ENCODE assay signal across 8 cellular contexts in the genomic region with DNA sequence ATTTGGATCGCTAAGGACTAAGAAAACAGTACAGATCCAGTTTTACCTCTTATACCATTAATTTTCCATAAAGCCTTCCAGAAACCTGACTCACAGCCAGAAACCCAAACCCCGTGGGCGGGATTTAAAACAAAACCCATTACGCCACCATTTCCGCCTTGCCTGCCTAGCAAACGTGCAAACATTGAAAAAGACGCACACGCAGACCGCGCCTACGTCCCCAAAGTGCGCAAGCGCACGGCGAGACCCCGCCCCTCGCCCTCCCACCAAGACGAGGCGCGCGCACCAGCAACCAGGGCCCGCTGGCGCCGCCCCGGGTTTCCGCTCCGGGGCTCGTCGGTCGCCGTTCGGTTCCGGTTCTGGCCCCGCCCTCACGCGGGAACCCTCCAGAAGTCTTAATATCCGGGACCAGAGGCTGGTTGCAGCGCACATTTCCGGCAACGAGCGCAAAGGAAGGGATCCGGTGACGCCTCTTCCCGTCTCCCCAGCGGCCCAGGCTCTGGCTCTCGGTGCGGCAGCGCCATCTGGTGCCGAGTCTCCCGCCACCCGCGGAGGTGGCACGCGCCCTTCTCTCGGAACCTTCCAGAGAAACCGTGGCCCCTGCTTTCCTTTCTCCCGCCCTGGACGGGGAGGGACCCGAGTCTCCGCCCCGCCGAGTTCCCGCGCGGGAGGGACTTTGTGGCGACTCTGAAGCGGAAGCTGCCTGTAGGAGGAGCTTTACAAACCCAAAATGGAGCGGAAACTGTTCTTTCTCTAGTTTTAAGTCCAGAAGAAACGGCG.
DNase-seq lines count a peak whose midpoint lies in the region; ATAC-seq and TF ChIP-seq lines count a peak whose summit lies in the region.

No MANE protein-coding gene starts in this region.

- peaks cover 15% of the 10 kb centered on the region for H3K36me3 Mint-ChIP-seq in central memory CD8-positive, alpha-beta T cell (ENCODE audit: insufficient read depth)

- peaks cover 35% of the 10 kb centered on the region for H3K4me1 Mint-ChIP-seq in central memory CD8-positive, alpha-beta T cell

- H3K27ac Mint-ChIP-seq in central memory CD8-positive, alpha-beta T cell (ENCODE audit: low read depth), result peak overlapping the region; percentile 98

- H3K4me3 ChIP-seq in AG09309 (ENCODE audit: control insufficient read depth, low read depth, low read length), result peak overlapping the region; percentile 49

- peaks cover 10% of the 10 kb centered on the region for H3K9me3 Mint-ChIP-seq in central memory CD8-positive, alpha-beta T cell

- H3K4me3 Mint-ChIP-seq in central memory CD8-positive, alpha-beta T cell, result peak overlapping the region; percentile 87

- no peaks in the 10 kb centered on the region for H3K27me3 Mint-ChIP-seq in central memory CD8-positive, alpha-beta T cell

- TF ChIP-seq CTCF in AG09309 (IDR thresholded peaks at IDR 0.05; ENCODE audit: control insufficient read depth, insufficient read depth, low read depth, low read length, missing control alignments), result peak; percentile 94

- ATAC-seq in GM18909 (IDR thresholded peaks at IDR 0.05; ENCODE audit: poor library complexity, unreplicated experiment) (peak; percentile 90), HG03175 (IDR thresholded peaks at IDR 0.05; ENCODE audit: unreplicated experiment) (peak; percentile 84)
- peak; percentile 79 for ATAC-seq in central memory CD8-positive, alpha-beta T cell (replicated peaks; ENCODE audit: extremely low read depth, poor library complexity, severe bottlenecking)

- peak; percentile 99 for DNase-seq in AG09309 (ENCODE audit: low read depth)
- DNase-seq in NCI-H226, result peak; percentile 86
- peak; percentile 98 to 100 (median 99) for DNase-seq in activated CD4-positive, CD25-positive, alpha-beta regulatory T cell (lab: John Stamatoyannopoulos, UW)
- DNase-seq in central memory CD8-positive, alpha-beta T cell (ENCODE audit: low spot score in 2 of 2), result peak; percentile 98
- peak; percentile 99 for DNase-seq in iris pigment epithelial cell (ENCODE audit: low read depth)
- peak; percentile 92 to 99 for DNase-seq in stimulated activated CD4-positive, alpha-beta T cell treated with anti-CD3 and anti-CD28 coated beads, Interleukin-12 subunit alpha, Interleukin-12 subunit beta, amount 100 ng/mL, for 24 hours (ENCODE audit: low read depth in 2 of 2)

Comparison
In these comparisons a context has a peak if more than half of its experiments do, and no peak if none do; other contexts are left out.
1. Peak in every context shown above with its lines: DNase-seq, ATAC-seq and H3K4me3 ChIP-seq.